11 cellular contexts compared by ENCODE assay signal in the genomic region with DNA sequence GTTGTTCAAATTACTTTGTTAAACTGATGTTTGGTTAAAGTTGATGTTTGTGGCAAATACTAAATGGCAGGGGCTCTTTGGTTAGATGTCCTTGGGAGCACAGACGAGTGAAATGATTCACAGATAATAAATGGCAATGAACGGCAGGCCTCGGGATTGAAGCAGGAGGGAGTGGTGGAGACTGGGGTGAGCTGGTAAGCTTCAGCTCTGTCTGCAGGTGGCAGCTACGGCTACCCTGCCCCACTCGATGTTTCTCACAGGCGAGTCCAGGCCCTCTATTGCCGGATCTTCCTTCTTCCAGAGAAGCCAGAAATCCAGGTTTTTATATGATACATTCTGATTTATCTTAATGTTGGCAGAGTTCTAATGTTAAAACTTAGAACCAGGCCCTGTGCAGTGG.
"Had no signal": no experiment of that assay in that cellular context is flagged by ENCODE, and none has a peak within 500 bp of the region (broad histone marks: within the 10 kb centered on the region; RNA-seq: fewer than 3 reads in every experiment).

No MANE protein-coding gene starts in this region.

- H3K9me3 ChIP-seq: gastrocnemius medialis, heart right ventricle, neutrophil had no signal

- H3K27me3 ChIP-seq: gastrocnemius medialis, heart right ventricle, neutrophil had no signal

- ATAC-seq: activated naive CD4-positive, alpha-beta T cell treated with anti-CD3 and anti-CD28 coated beads, Interleukin-2, amount 50 U/mL, for 72 hours; gastrocnemius medialis; heart right ventricle had no signal

- H3K4me1 ChIP-seq: gastrocnemius medialis had no signal

- H3K4me3 ChIP-seq: gastrocnemius medialis, heart right ventricle, skin epidermis had no signal

- DNase-seq: activated CD4-positive, alpha-beta T cell treated with anti-CD3 and anti-CD28 coated beads for 4 hours; activated T-cell treated with anti-CD3 and anti-CD28 coated beads for 4 hours; effector CD8-positive, alpha-beta T cell; gastrocnemius medialis; heart right ventricle; posterior cingulate gyrus; stimulated activated CD4-positive, alpha-beta T cell treated with anti-CD3 and anti-CD28 coated beads, Interleukin-4, amount 100 ng/mL, for 4 hours had no signal

- H3K36me3 ChIP-seq: neutrophil had no signal

- H3K27ac ChIP-seq: epithelial cell of prostate, gastrocnemius medialis, neutrophil had no signal

- H3K9me3 Mint-ChIP-seq: activated naive CD4-positive, alpha-beta T cell treated with anti-CD3 and anti-CD28 coated beads, Interleukin-2, amount 50 U/mL, for 72 hours had no signal
